Comparison of ENCODE assay signal across 8 cellular contexts in genomic region chr4:153438916-153439756, GRCh38. TPM values are rescaled to one million over a fixed set of nuclear protein-coding genes. Genes with fewer than 3 reads are reported as not detected.
DNase-seq lines count a peak whose midpoint lies in the region; ATAC-seq and TF ChIP-seq lines count a peak whose summit lies in the region.

No MANE protein-coding gene starts in this region.

- peaks cover 38 to 51% (median 48%) of the 10 kb centered on the region in 3 donors for H3K4me1 Mint-ChIP-seq in T-cell

- H3K9me3 Mint-ChIP-seq in T-cell = no peaks in the 10 kb centered on the region

- ATAC-seq in GM18499 (IDR thresholded peaks at IDR 0.05; ENCODE audit: insufficient read depth, unreplicated experiment) (peak; percentile 59), HG02588 (IDR thresholded peaks at IDR 0.05; ENCODE audit: unreplicated experiment) (peak; percentile 72), T-cell (replicated peaks in 1 of 4) (peak; percentile 76 to 86 (median 80))

- H3K4me3 ChIP-seq in left ventricle myocardium inferior (peak overlapping the region; percentile 39), vagina (no peak overlapping the region), colonic mucosa (no peak overlapping the region)

- H3K36me3 ChIP-seq in left ventricle myocardium inferior (no peaks in the 10 kb centered on the region), vagina (no peaks in the 10 kb centered on the region), colonic mucosa (no peaks in the 10 kb centered on the region)

- H3K27ac Mint-ChIP-seq in T-cell = peak overlapping the region; percentile 89 to 94

- no peak for TF ChIP-seq POLR2A in vagina (IDR thresholded peaks at IDR 0.05)

- H3K27me3 Mint-ChIP-seq in T-cell = no peaks in the 10 kb centered on the region

- intact Hi-C loops in left ventricle myocardium inferior (cut with micrococcal nuclease) (no loop called here), vagina (cut with DNase I) (no loop called here), colonic mucosa (cut with DNase I) (loop anchor here (10.0 kb wide), 1 partner anchor 294 kb away; no protein-coding TSS in a partner anchor)

- H3K4me1 ChIP-seq in left ventricle myocardium inferior = no peaks in the 10 kb centered on the region
- H3K4me1 ChIP-seq in vagina = no peaks in the 10 kb centered on the region
- no peaks in the 10 kb centered on the region for H3K4me1 ChIP-seq in colonic mucosa

- no peak overlapping the region for H3K9ac ChIP-seq in colonic mucosa (ENCODE audit: low read depth in 2 of 2, low read length in 2 of 2)

- CTCF ChIA-PET in T-cell (lab: Charles Lee) = interaction anchor here (0.6 to 1.7 kb wide), 7 partner anchors 22 to 348 kb away, joined by 3 to 9 read pairs (median 6); no protein-coding TSS in a partner anchor

- TF ChIP-seq CTCF in left ventricle myocardium inferior (IDR thresholded peaks at IDR 0.05; ENCODE audit: borderline replicate concordance) = no peak
- TF ChIP-seq CTCF in vagina (IDR thresholded peaks at IDR 0.05) = no peak
- TF ChIP-seq CTCF in colonic mucosa (IDR thresholded peaks at IDR 0.05) = no peak

- DNase-seq in T-cell = peak in 30 of 34 experiments; percentile 4 to 52 (median 21)
- no peak for DNase-seq in left ventricle myocardium inferior
- no peak for DNase-seq in vagina (ENCODE audit: extremely low spot score in 2 of 2)
- DNase-seq in colonic mucosa = no peak
- no peak for DNase-seq in RKO (ENCODE audit: low spot score)
- no peak for DNase-seq in amniotic stem cell (lab: John Stamatoyannopoulos, UW)

- peak overlapping the region; percentile 78 to 82 (median 78) for H3K4me3 Mint-ChIP-seq in T-cell

- H3K27ac ChIP-seq in left ventricle myocardium inferior (replicated peaks) = peak overlapping the region; percentile 41
- H3K27ac ChIP-seq in vagina = no peak overlapping the region
- no peak overlapping the region for H3K27ac ChIP-seq in colonic mucosa

- H3K9me3 ChIP-seq in left ventricle myocardium inferior (replicated peaks) (no peaks in the 10 kb centered on the region), vagina (no peaks in the 10 kb centered on the region), colonic mucosa (no peaks in the 10 kb centered on the region)

- H3K36me3 Mint-ChIP-seq in T-cell = no peaks in the 10 kb centered on the region

- no peaks in the 10 kb centered on the region for H3K27me3 ChIP-seq in left ventricle myocardium inferior (ENCODE audit: low read depth)
- H3K27me3 ChIP-seq in vagina = no peaks in the 10 kb centered on the region
- H3K27me3 ChIP-seq in colonic mucosa = no peaks in the 10 kb centered on the region

- POLR2A ChIA-PET in T-cell (lab: Charles Lee) = interaction anchor here (0.6 to 0.7 kb wide), 2 partner anchors 10 to 25 kb away, joined by 3 to 6 read pairs; no protein-coding TSS in a partner anchor

RNA-seq across cellular contexts. Expression of gene TMEM131L, which starts 27.0 kb away (rescaled TPM):
- total RNA-seq in T-cell (100 to 1,000 TPM in 1 of 5 donors, 10 to 100 TPM in 4; 60.7 to 115 (median 72.6) TPM), left ventricle myocardium inferior (14.9 TPM), vagina (17.7 TPM), colonic mucosa (1 to 10 TPM; 4.8 to 6.2 TPM)

Comparison
In these comparisons a context has a peak if more than half of its experiments do, and no peak if none do; other contexts are left out.
1. DNase-seq: peak in T-cell (30 of 34); none in left ventricle myocardium inferior (single experiment), vagina (0 of 2), colonic mucosa (single experiment), RKO (single experiment) and amniotic stem cell (single experiment).
2. Peak in every context shown above with its lines, with median percentiles within 50 percentile points of each other: ATAC-seq.